Comparison of ENCODE assay signal across 11 cellular contexts in genomic region chr17:44374306-44375195, GRCh38. TPM values are rescaled to one million over a fixed set of nuclear protein-coding genes. Genes with fewer than 3 reads are reported as not detected.
DNase-seq lines count a peak whose midpoint lies in the region; ATAC-seq, FAIRE-seq and TF ChIP-seq lines count a peak whose summit lies in the region.
"Had no signal": no experiment of that assay in that cellular context is flagged by ENCODE, and none has a peak within 500 bp of the region (broad histone marks: within the 10 kb centered on the region; RNA-seq: fewer than 3 reads in every experiment).

No MANE protein-coding gene starts in this region.

- CTCF ChIA-PET in HEK293 (lab: Yijun Ruan, JAX) (interaction anchor here (0.7 to 2.3 kb wide), 3 partner anchors 8 to 127 kb away, joined by 3 to 19 read pairs (median 7); partner anchors contain the start of gene FAM171A2), K562 (lab: Yijun Ruan, JAX; ENCODE audit: low intra/inter-chr PET ratio) (no interaction called here)

- POLR2A ChIA-PET in HEK293 (lab: Yijun Ruan, JAX) (interaction anchor here (0.6 kb wide), 1 partner anchor 101 kb away, joined by 4 read pairs; no protein-coding TSS in a partner anchor), K562 (lab: Yijun Ruan, JAX) (no interaction called here)

- TF ChIP-seq CTCF in HEK293 (tag by site-specific recombination; IDR thresholded peaks at IDR 0.05) = no peak
- TF ChIP-seq CTCF in K562 (IDR thresholded peaks at IDR 0.05 in 2 of 3, conservative IDR thresholded peaks at IDR 0.05 in 1 of 3; ENCODE audit: insufficient read depth in 2 of 3, low read depth in 1 of 3, low read length in 3 of 3) = no peak
- TF ChIP-seq CTCF in esophagus squamous epithelium (IDR thresholded peaks at IDR 0.05) = no peak

- peak; percentile 45 to 79 (median 70) for DNase-seq in K562 (ENCODE audit: extremely low read depth in 1 of 4, low spot score in 3 of 4)
- DNase-seq in islet precursor cell = peak; percentile 90
- DNase-seq in stimulated activated naive CD8-positive, alpha-beta T cell treated with anti-CD3 and anti-CD28 coated beads, Interleukin-15, Interleukin-2, amounts not matched to agents 100 U/mL and 50 U/mL, for 24 hours = peak; percentile 15
- DNase-seq in activated CD4-positive, alpha-beta T cell treated with anti-CD3 and anti-CD28 coated beads, Interleukin-2, amount 50 U/mL, for 48 hours = no peak
- DNase-seq in esophagus squamous epithelium (lab: John Stamatoyannopoulos, UW) = no peak
- no peak for DNase-seq in activated CD8-positive, alpha-beta memory T cell treated with anti-CD3 and anti-CD28 coated beads, Interleukin-2, amount 50 U/mL, for 48 hours
- DNase-seq: activated CD4-positive, alpha-beta T cell treated with anti-CD3 and anti-CD28 coated beads, Interleukin-2, amount 50 U/mL, for 1 hour; activated gamma-delta T cell treated with Interleukin-2 at 50 U/mL for 16 hours; NCI-H1436 treated with DMSO at 0.1 percent for 48 hours had no signal

- H3K4me1 ChIP-seq in HEK293 (ENCODE audit: control insufficient read depth, insufficient read depth, low read length) = no peaks in the 10 kb centered on the region
- peaks cover 8 to 27% of the 10 kb centered on the region in 2 experiments; a peak in 4 of 5 replicates for H3K4me1 ChIP-seq in K562 (replicated peaks in 1 of 2; ENCODE audit: control insufficient read depth in 2 of 2, insufficient read depth in 2 of 2, low read length in 2 of 2)
- peaks cover 4 to 33% (median 9%) of the 10 kb centered on the region in 3 donors for H3K4me1 ChIP-seq in esophagus squamous epithelium

- H3K27me3 ChIP-seq in K562 (ENCODE audit: control insufficient read depth in 2 of 2, insufficient read depth in 2 of 2, low read length in 2 of 2) = no peaks in the 10 kb centered on the region; a peak in 1 of 5 replicates
- H3K27me3 ChIP-seq in esophagus squamous epithelium = peaks cover 0 to 25% (median 0%) of the 10 kb centered on the region in 4 donors
- H3K27me3 ChIP-seq: cardiac muscle cell had no signal

- no TSS peak for BruUV-seq in K562 (replicated peaks; lab: Mats Ljungman, UMichigan)

- FAIRE-seq in K562 (lab: Jason Lieb, UNC) = no peak

- no peak overlapping the region for H3K4me3 ChIP-seq in HEK293 (ENCODE audit: low read depth, low read length)
- H3K4me3 ChIP-seq in K562 = no peak overlapping the region
- H3K4me3 ChIP-seq in esophagus squamous epithelium = peak overlapping the region in 1 of 4 donors; percentile 26
- H3K4me3 ChIP-seq: cardiac muscle cell had no signal

- H3K9ac ChIP-seq in K562 (ENCODE audit: insufficient read depth in 1 of 2, low read depth in 2 of 2, low read length in 2 of 2) = peak overlapping the region in 1 of 2 experiments; percentile 79; a peak in 2 of 4 replicates

- H3K27ac ChIP-seq in HEK293 (ENCODE audit: extremely low read depth, low read depth, low read length) = no peak overlapping the region
- H3K27ac ChIP-seq in K562 (ENCODE audit: extremely low read depth, low read depth, low read length) = no peak overlapping the region
- H3K27ac ChIP-seq in esophagus squamous epithelium = peak overlapping the region in 1 of 4 donors; percentile 2
- H3K27ac ChIP-seq: cardiac muscle cell had no signal

- no peaks in the 10 kb centered on the region for H3K9me1 ChIP-seq in K562 (ENCODE audit: control insufficient read depth, insufficient read depth, low read length)

- H2AFZ ChIP-seq in K562 (ENCODE audit: low read depth, low read length) = no peak overlapping the region

- WGBS in K562 (ENCODE audit: insufficient coverage, low coverage, missing lambda C conversion rate) = 70% methylated on average over 12 of the region's 31 CpGs
- WGBS in esophagus squamous epithelium, 2 donors = 46 to 67% methylated on average over 4 to 11 of the region's 31 CpGs

- ATAC-seq in K562 = peak; percentile 72
- ATAC-seq in stimulated activated naive CD8-positive, alpha-beta T cell treated with anti-CD3 and anti-CD28 coated beads, Interleukin-15, Interleukin-2, amounts not matched to agents 100 U/mL and 50 U/mL, for 24 hours = no peak

- H3K4me2 ChIP-seq in K562 (ENCODE audit: insufficient read depth, low read length) = no peak overlapping the region

- TF ChIP-seq POLR2A in K562 (conservative IDR thresholded peaks at IDR 0.05) = no peak
- no peak for TF ChIP-seq POLR2A in esophagus squamous epithelium (IDR thresholded peaks at IDR 0.05)

- in situ Hi-C loops in K562 (cut with MboI) = no loop called here

- no peak for TF ChIP-seq EP300 in K562 (IDR thresholded peaks at IDR 0.05; ENCODE audit: low read length)

- no peaks in the 10 kb centered on the region for H3K79me2 ChIP-seq in K562 (ENCODE audit: control insufficient read depth, insufficient read depth, low read length)

- H3K36me3 ChIP-seq in HEK293 (ENCODE audit: control insufficient read depth in 2 of 2, insufficient read depth in 1 of 2, low read length in 2 of 2) = no peaks in the 10 kb centered on the region
- H3K36me3 ChIP-seq in K562 (ENCODE audit: control insufficient read depth, insufficient read depth, low read length) = no peaks in the 10 kb centered on the region
- H3K36me3 ChIP-seq in esophagus squamous epithelium = no peaks in the 10 kb centered on the region
- H3K36me3 ChIP-seq: cardiac muscle cell had no signal

- no peaks in the 10 kb centered on the region for H3K9me3 ChIP-seq in HEK293 (ENCODE audit: control insufficient read depth, insufficient read depth, low read depth, low read length)
- H3K9me3 ChIP-seq in K562 (replicated peaks; ENCODE audit: control insufficient read depth, insufficient read depth, low read depth, low read length) = no peaks in the 10 kb centered on the region
- H3K9me3 ChIP-seq in esophagus squamous epithelium = no peaks in the 10 kb centered on the region

- intact Hi-C loops in K562 (cut with micrococcal nuclease) = no loop called here
- intact Hi-C loops in esophagus squamous epithelium (cut with DNase I) = no loop called here

- no peaks in the 10 kb centered on the region for H4K20me1 ChIP-seq in K562 (replicated peaks; ENCODE audit: control insufficient read depth, insufficient read depth, low read length)

- TF ChIP-seq RAD21 in K562 (CRISPR knock-in tag; conservative IDR thresholded peaks at IDR 0.05 in 1 of 2, IDR thresholded peaks at IDR 0.05 in 1 of 2) = no peak

RNA-seq across cellular contexts. Expression of gene FAM171A2, which starts 10.9 kb away (rescaled TPM):
- 2.2 and 9.3 TPM in 2 replicates for total RNA-seq in K562 (2011; cell fraction: chromatin; rRNA removed; ENCODE audit: low replicate concordance)
- total RNA-seq in K562 (2011; cell fraction: nucleolus; rRNA removed) = 10.4 and 11.3 TPM in 2 replicates
- 6.5 and 7.2 TPM in 2 replicates for total RNA-seq in K562 (2011; cell fraction: nucleoplasm; rRNA removed)
- 7.3 and 10.2 TPM in 2 replicates for total RNA-seq in K562 (2014; rRNA removed)
- 0.44 and 0.54 TPM in 2 replicates for total RNA-seq in K562 (2014; rRNA removed; fragmentation: Illumina TruSeq; extraction: Trizol)
- 1.2 and 1.4 TPM in 2 replicates for total RNA-seq in K562 (2015; rRNA removed; fragmentation: Illumina TruSeq; extraction: Trizol)
- 7.0 and 8.6 TPM in 2 replicates for total RNA-seq in K562 (2021)
- polyA plus RNA-seq in K562 (2011; rRNA removed) = 2.5 and 5.2 TPM in 2 replicates
- polyA plus RNA-seq in K562 (2011; cell fraction: cytosol; rRNA removed) = 5.0 and 11.3 TPM in 2 replicates
- polyA plus RNA-seq in K562 (2011; cell fraction: nucleus; rRNA removed) = 7.6 and 9.3 TPM in 2 replicates
- 3.1 and 8.9 TPM in 2 replicates for polyA plus RNA-seq in K562 (2012)
- polyA plus RNA-seq in K562 (2014; fragmentation: Illumina TruSeq; extraction: Trizol) = 1.2 and 2.4 TPM in 2 replicates
- under 1 TPM in 1 of 2 experiments, not detected in 1; 0.10 TPM for polyA plus RNA-seq in K562 (2014; fragmentation: Nextera tagmentation; extraction: Ambion mirVana)
- polyA plus RNA-seq in K562 (2014; rRNA removed) = 4.5 and 5.7 TPM in 2 replicates
- polyA minus RNA-seq in K562 (2011; rRNA and poly(A)+ RNA removed) = 1.6 and 2.1 TPM in 2 replicates
- polyA minus RNA-seq in K562 (2011; cell fraction: cytosol; rRNA and poly(A)+ RNA removed) = 2.9 and 4.5 TPM in 2 replicates
- polyA minus RNA-seq in K562 (2011; cell fraction: nucleus; rRNA and poly(A)+ RNA removed) = 1.6 and 3.9 TPM in 2 replicates
- total RNA-seq in esophagus squamous epithelium = 10 to 100 TPM in 1 of 4 donors, 1 to 10 TPM in 2, under 1 TPM in 1; 0.35 to 17.4 (median 3.2) TPM

RNA-seq across cellular contexts. Expression of gene ITGA2B, which starts 14.9 kb away (rescaled TPM):
- total RNA-seq in K562 (2011; cell fraction: chromatin; rRNA removed; ENCODE audit: low replicate concordance) = 22.8 and 48.7 TPM in 2 replicates
- 27.3 and 34.7 TPM in 2 replicates for total RNA-seq in K562 (2011; cell fraction: nucleolus; rRNA removed)
- 19.9 and 22.4 TPM in 2 replicates for total RNA-seq in K562 (2011; cell fraction: nucleoplasm; rRNA removed)
- total RNA-seq in K562 (2014; rRNA removed) (8.8 and 14.2 TPM in 2 replicates), K562 (2014; rRNA removed; fragmentation: Illumina TruSeq; extraction: Trizol) (3.3 and 5.6 TPM in 2 replicates), K562 (2015; rRNA removed; fragmentation: Illumina TruSeq; extraction: Trizol) (4.8 and 5.2 TPM in 2 replicates), K562 (2021) (25.1 and 26.4 TPM in 2 replicates), esophagus squamous epithelium (under 1 TPM in 3 of 4 donors, not detected in 1; 0.26 to 0.76 (median 0.70) TPM)
- polyA plus RNA-seq in K562 (2011; rRNA removed) (3.5 and 9.4 TPM in 2 replicates), K562 (2014; fragmentation: Illumina TruSeq; extraction: Trizol) (7.9 and 10.1 TPM in 2 replicates), K562 (2014; fragmentation: Nextera tagmentation; extraction: Ambion mirVana) (1 to 10 TPM; 1.1 to 1.6 TPM), K562 (2014; rRNA removed) (16.9 and 17.0 TPM in 2 replicates)
- polyA plus RNA-seq in K562 (2011; cell fraction: cytosol; rRNA removed) = 4.3 and 5.3 TPM in 2 replicates
- polyA plus RNA-seq in K562 (2011; cell fraction: nucleus; rRNA removed) = 35.4 and 49.7 TPM in 2 replicates
- polyA plus RNA-seq in K562 (2012) = 16.0 and 29.7 TPM in 2 replicates
- polyA minus RNA-seq in K562 (2011; rRNA and poly(A)+ RNA removed) = 1.8 and 2.6 TPM in 2 replicates
- 5.7 and 7.7 TPM in 2 replicates for polyA minus RNA-seq in K562 (2011; cell fraction: cytosol; rRNA and poly(A)+ RNA removed)
- 10.6 and 13.4 TPM in 2 replicates for polyA minus RNA-seq in K562 (2011; cell fraction: nucleus; rRNA and poly(A)+ RNA removed)

RNA-seq across cellular contexts. Expression of gene GRN, which starts 29.4 kb away (rescaled TPM):
- total RNA-seq in K562 (2011; cell fraction: chromatin; rRNA removed; ENCODE audit: low replicate concordance) = 22.1 and 107 TPM in 2 replicates
- total RNA-seq in K562 (2011; cell fraction: nucleolus; rRNA removed) = 206 and 251 TPM in 2 replicates
- total RNA-seq in K562 (2011; cell fraction: nucleoplasm; rRNA removed) = 71.4 and 95.0 TPM in 2 replicates
- 51.0 and 69.9 TPM in 2 replicates for total RNA-seq in K562 (2014; rRNA removed)
- 9.6 and 15.6 TPM in 2 replicates for total RNA-seq in K562 (2014; rRNA removed; fragmentation: Illumina TruSeq; extraction: Trizol)
- total RNA-seq in K562 (2015; rRNA removed; fragmentation: Illumina TruSeq; extraction: Trizol) = 20.7 and 21.4 TPM in 2 replicates
- 69.9 and 75.3 TPM in 2 replicates for total RNA-seq in K562 (2021)
- polyA plus RNA-seq in K562 (2011; rRNA removed) = 11.5 and 62.4 TPM in 2 replicates
- polyA plus RNA-seq in K562 (2011; cell fraction: cytosol; rRNA removed) = 34.3 and 53.6 TPM in 2 replicates
- polyA plus RNA-seq in K562 (2011; cell fraction: nucleus; rRNA removed) = 101 and 122 TPM in 2 replicates
- 77.5 and 193 TPM in 2 replicates for polyA plus RNA-seq in K562 (2012)
- polyA plus RNA-seq in K562 (2014; fragmentation: Illumina TruSeq; extraction: Trizol) = 35.2 and 63.4 TPM in 2 replicates
- polyA plus RNA-seq in K562 (2014; fragmentation: Nextera tagmentation; extraction: Ambion mirVana) = 1 to 10 TPM; 5.4 to 5.9 TPM
- polyA plus RNA-seq in K562 (2014; rRNA removed) = 36.4 and 36.6 TPM in 2 replicates
- 6.6 and 12.3 TPM in 2 replicates for polyA minus RNA-seq in K562 (2011; rRNA and poly(A)+ RNA removed)
- polyA minus RNA-seq in K562 (2011; cell fraction: cytosol; rRNA and poly(A)+ RNA removed) = 47.6 and 80.7 TPM in 2 replicates
- polyA minus RNA-seq in K562 (2011; cell fraction: nucleus; rRNA and poly(A)+ RNA removed) = 31.0 and 38.4 TPM in 2 replicates
- total RNA-seq in esophagus squamous epithelium = 1,000 to 10,000 TPM in 1 of 4 donors, 100 to 1,000 TPM in 3; 428 to 1,204 (median 642) TPM

RNA-seq across cellular contexts. Expression of gene SLC25A39, which starts 49.9 kb away (rescaled TPM):
- 112 and 348 TPM in 2 replicates for total RNA-seq in K562 (2011; cell fraction: chromatin; rRNA removed; ENCODE audit: low replicate concordance)
- 328 and 401 TPM in 2 replicates for total RNA-seq in K562 (2011; cell fraction: nucleolus; rRNA removed)
- total RNA-seq in K562 (2011; cell fraction: nucleoplasm; rRNA removed) = 185 and 188 TPM in 2 replicates
- total RNA-seq in K562 (2014; rRNA removed) (228 and 316 TPM in 2 replicates), K562 (2014; rRNA removed; fragmentation: Illumina TruSeq; extraction: Trizol) (47.0 and 72.5 TPM in 2 replicates), K562 (2015; rRNA removed; fragmentation: Illumina TruSeq; extraction: Trizol) (139 and 140 TPM in 2 replicates), K562 (2021) (266 and 268 TPM in 2 replicates), esophagus squamous epithelium (100 to 1,000 TPM in 2 of 4 donors, 10 to 100 TPM in 2; 93.2 to 148 (median 107) TPM)
- polyA plus RNA-seq in K562 (2011; rRNA removed) (121 and 188 TPM in 2 replicates), K562 (2014; fragmentation: Illumina TruSeq; extraction: Trizol) (238 and 276 TPM in 2 replicates), K562 (2014; fragmentation: Nextera tagmentation; extraction: Ambion mirVana) (1 to 10 TPM; 4.8 to 6.3 TPM), K562 (2014; rRNA removed) (267 and 327 TPM in 2 replicates)
- polyA plus RNA-seq in K562 (2011; cell fraction: cytosol; rRNA removed) = 232 and 388 TPM in 2 replicates
- 426 and 555 TPM in 2 replicates for polyA plus RNA-seq in K562 (2011; cell fraction: nucleus; rRNA removed)
- polyA plus RNA-seq in K562 (2012) = 210 and 229 TPM in 2 replicates
- 34.0 and 42.0 TPM in 2 replicates for polyA minus RNA-seq in K562 (2011; rRNA and poly(A)+ RNA removed)
- polyA minus RNA-seq in K562 (2011; cell fraction: cytosol; rRNA and poly(A)+ RNA removed) = 75.4 and 108 TPM in 2 replicates
- 85.0 and 95.6 TPM in 2 replicates for polyA minus RNA-seq in K562 (2011; cell fraction: nucleus; rRNA and poly(A)+ RNA removed)

Comparison
In these comparisons a context has a peak if more than half of its experiments do, and no peak if none do; other contexts are left out.
1. DNase-seq: peak in K562 (4 of 4), islet precursor cell (single experiment) and stimulated activated naive CD8-positive, alpha-beta T cell treated with anti-CD3 and anti-CD28 coated beads, Interleukin-15, Interleukin-2, amounts not matched to agents 100 U/mL and 50 U/mL, for 24 hours (single experiment); none in activated CD4-positive, alpha-beta T cell treated with anti-CD3 and anti-CD28 coated beads, Interleukin-2, amount 50 U/mL, for 48 hours (0 of 2), esophagus squamous epithelium (single experiment) and activated CD8-positive, alpha-beta memory T cell treated with anti-CD3 and anti-CD28 coated beads, Interleukin-2, amount 50 U/mL, for 48 hours (single experiment).
2. Of the 44 proteins assayed by ChIP-seq in both K562 and HEK293: peak only in K562: none; only in HEK293: KLF1 and SP2; in both: none; in neither: 42.